Comparison of ENCODE assay signal across 8 cellular contexts in the genomic region with DNA sequence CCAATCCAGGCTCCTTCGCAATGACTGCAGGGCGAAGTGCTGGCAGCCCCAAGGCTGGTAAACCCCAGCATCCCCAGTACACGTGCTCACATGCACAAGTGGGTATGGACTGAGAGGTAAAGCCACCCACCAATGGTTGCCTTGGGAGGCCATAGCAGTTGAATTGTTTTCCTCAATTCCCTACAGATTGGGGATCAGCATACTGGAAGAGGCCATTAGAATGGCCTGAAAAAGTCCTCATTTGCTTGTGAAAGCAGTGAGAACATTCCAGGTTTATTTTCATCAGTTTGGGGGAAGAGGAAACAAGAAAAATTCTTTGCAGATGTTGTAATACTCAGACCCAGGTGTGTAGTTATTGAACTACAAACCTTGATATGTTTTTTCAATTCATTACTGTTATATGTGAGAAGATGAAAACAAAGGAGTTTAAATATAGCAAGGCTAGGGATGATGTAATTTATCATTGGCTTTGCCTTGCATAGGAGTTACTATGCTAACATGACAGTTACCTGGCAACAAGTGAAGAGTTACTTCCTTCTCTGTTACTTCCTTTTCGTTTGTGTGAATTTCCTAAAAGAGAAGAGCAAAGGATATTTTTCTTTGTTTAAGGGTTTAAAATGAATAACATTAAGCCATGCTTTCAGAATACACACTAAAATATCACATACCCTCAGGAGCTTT. TPM values are rescaled to one million over a fixed set of nuclear protein-coding genes. Genes with fewer than 3 reads are reported as not detected.
DNase-seq lines count a peak whose midpoint lies in the region; ATAC-seq and TF ChIP-seq lines count a peak whose summit lies in the region.

No MANE protein-coding gene starts in this region.

- H3K4me2 ChIP-seq in GM23248 (ENCODE audit: unreplicated experiment) (no peak overlapping the region), OCI-LY1 (ENCODE audit: low read length) (peak overlapping the region; percentile 37; the same call in 1 of the 2 replicates), neural cell (ENCODE audit: low read length) (no peak overlapping the region)

- ATAC-seq in HG02588 (IDR thresholded peaks at IDR 0.05; ENCODE audit: unreplicated experiment): no peak

- in situ Hi-C loops in GM23248 (cut with MboI): no loop called here

- TF ChIP-seq EP300 in neural cell (conservative IDR thresholded peaks at IDR 0.05; ENCODE audit: poor library complexity, severe bottlenecking): no peak

- H3K27me3 ChIP-seq in GM23248 (replicated peaks; ENCODE audit: insufficient read depth): no peaks in the 10 kb centered on the region
- H3K27me3 ChIP-seq in OCI-LY1 (ENCODE audit: insufficient read depth, low read length): no peaks in the 10 kb centered on the region
- no peaks in the 10 kb centered on the region for H3K27me3 ChIP-seq in neural cell (ENCODE audit: insufficient read depth, low read depth, low read length)
- no peaks in the 10 kb centered on the region for H3K27me3 ChIP-seq in WERI-Rb-1 (ENCODE audit: insufficient read depth, low read depth, severe bottlenecking)

- H3F3A ChIP-seq in GM23248 (ENCODE audit: insufficient read depth) (no peaks in the 10 kb centered on the region), OCI-LY1 (ENCODE audit: insufficient read depth, low read length) (no peaks in the 10 kb centered on the region), neural cell (ENCODE audit: insufficient read depth, low read length, poor library complexity, severe bottlenecking) (no peaks in the 10 kb centered on the region)

- H3K27ac ChIP-seq in GM23248 (no peak overlapping the region), OCI-LY1 (ENCODE audit: low read depth, low read length, poor library complexity, severe bottlenecking) (peak overlapping the region; percentile 61), neural cell (ENCODE audit: low read length) (peak overlapping the region; percentile 53), WERI-Rb-1 (no peak overlapping the region)

- H3K4me1 ChIP-seq in GM23248 (ENCODE audit: insufficient read depth) (peaks cover 20% of the 10 kb centered on the region), OCI-LY1 (ENCODE audit: insufficient read depth, low read length, severe bottlenecking) (peaks cover 55% of the 10 kb centered on the region)

- DNase-seq in DMS53 (lab: John Stamatoyannopoulos, UW) (peak; percentile 77), GM23248 (peak; percentile 25), epithelial cell of esophagus (ENCODE audit: low read depth) (peak; percentile 72), WERI-Rb-1 (no peak)
- DNase-seq in activated effector memory CD4-positive, alpha-beta T cell treated with anti-CD3 and anti-CD28 coated beads, Interleukin-2, amount 50 U/mL, for 16 hours: no peak

- no peak for TF ChIP-seq RAD21 in neural cell (conservative IDR thresholded peaks at IDR 0.05)

- TF ChIP-seq CTCF in OCI-LY1 (IDR thresholded peaks at IDR 0.05; ENCODE audit: low read length): no peak
- TF ChIP-seq CTCF in epithelial cell of esophagus (IDR thresholded peaks at IDR 0.05; ENCODE audit: insufficient read depth, low read depth, low read length, missing control alignments): no peak
- TF ChIP-seq CTCF in neural cell (IDR thresholded peaks at IDR 0.05; ENCODE audit: poor library complexity, severe bottlenecking): no peak
- TF ChIP-seq CTCF in WERI-Rb-1 (IDR thresholded peaks at IDR 0.05; ENCODE audit: low read depth, low read length): no peak

- H3K4me3 ChIP-seq in GM23248: no peak overlapping the region
- H3K4me3 ChIP-seq in OCI-LY1 (ENCODE audit: low read depth, low read length, poor library complexity, severe bottlenecking): no peak overlapping the region
- no peak overlapping the region for H3K4me3 ChIP-seq in epithelial cell of esophagus (ENCODE audit: low read length)
- H3K4me3 ChIP-seq in neural cell (ENCODE audit: low read length): no peak overlapping the region
- H3K4me3 ChIP-seq in WERI-Rb-1 (ENCODE audit: low read depth, low read length): no peak overlapping the region

- peaks cover 24% of the 10 kb centered on the region for H3K79me2 ChIP-seq in GM23248 (ENCODE audit: insufficient read depth)
- peaks cover 16% of the 10 kb centered on the region for H3K79me2 ChIP-seq in OCI-LY1 (ENCODE audit: insufficient read depth, low read length)
- peaks cover 5% of the 10 kb centered on the region for H3K79me2 ChIP-seq in neural cell (replicated peaks; ENCODE audit: insufficient read depth, low read length)

- no peak overlapping the region for H3K9ac ChIP-seq in GM23248
- H3K9ac ChIP-seq in OCI-LY1 (ENCODE audit: low read length): no peak overlapping the region
- H3K9ac ChIP-seq in neural cell (ENCODE audit: low read length): no peak overlapping the region

- H3K9me2 ChIP-seq in GM23248 (ENCODE audit: insufficient read depth) (no peaks in the 10 kb centered on the region), OCI-LY1 (ENCODE audit: low read depth, low read length) (no peaks in the 10 kb centered on the region), neural cell (ENCODE audit: insufficient read depth, low read length) (no peaks in the 10 kb centered on the region)

- H4K20me1 ChIP-seq in GM23248 (ENCODE audit: insufficient read depth): no peaks in the 10 kb centered on the region
- no peaks in the 10 kb centered on the region for H4K20me1 ChIP-seq in OCI-LY1 (ENCODE audit: insufficient read depth, low read length)
- no peaks in the 10 kb centered on the region for H4K20me1 ChIP-seq in neural cell (ENCODE audit: insufficient read depth)

- H2AFZ ChIP-seq in GM23248 (no peak overlapping the region), OCI-LY1 (ENCODE audit: low read length) (no peak overlapping the region), neural cell (ENCODE audit: low read depth, low read length) (no peak overlapping the region)

- H3K9me3 ChIP-seq in GM23248 (ENCODE audit: low read depth) (no peaks in the 10 kb centered on the region), OCI-LY1 (ENCODE audit: low read length) (no peaks in the 10 kb centered on the region), neural cell (ENCODE audit: low read length) (no peaks in the 10 kb centered on the region), WERI-Rb-1 (ENCODE audit: severe bottlenecking) (no peaks in the 10 kb centered on the region)

- WGBS in GM23248 (ENCODE audit: low coverage in 1 of 2, low lambda C conversion rate in 2 of 2, missing lambda C conversion rate in 2 of 2), 2 experiments: 71 to 73% methylated on average over 4 of the region's 4 CpGs

- H3K36me3 ChIP-seq in GM23248 (ENCODE audit: low read depth): no peaks in the 10 kb centered on the region
- peaks cover 33% of the 10 kb centered on the region for H3K36me3 ChIP-seq in OCI-LY1 (ENCODE audit: insufficient read depth, low read length)
- no peaks in the 10 kb centered on the region for H3K36me3 ChIP-seq in neural cell (ENCODE audit: insufficient read depth, low read length)
- peaks cover 41% of the 10 kb centered on the region for H3K36me3 ChIP-seq in WERI-Rb-1

TF ChIP-seq in neural cell, 6 proteins besides CTCF, POLR2A, EP300 and RAD21:
- TF ChIP-seq TAF1 (IDR thresholded peaks at IDR 0.05; ENCODE audit: low read depth) (no peak), POLR2AphosphoS5 (IDR thresholded peaks at IDR 0.05) (no peak), MXI1 (conservative IDR thresholded peaks at IDR 0.05; ENCODE audit: poor library complexity, severe bottlenecking) (no peak), EZH2 (IDR thresholded peaks at IDR 0.05; ENCODE audit: borderline replicate concordance, insufficient read depth, low read length, poor library complexity, severe bottlenecking) (no peak), SMC3 (conservative IDR thresholded peaks at IDR 0.05; ENCODE audit: poor library complexity) (no peak)
- TF ChIP-seq, protein P1, sequence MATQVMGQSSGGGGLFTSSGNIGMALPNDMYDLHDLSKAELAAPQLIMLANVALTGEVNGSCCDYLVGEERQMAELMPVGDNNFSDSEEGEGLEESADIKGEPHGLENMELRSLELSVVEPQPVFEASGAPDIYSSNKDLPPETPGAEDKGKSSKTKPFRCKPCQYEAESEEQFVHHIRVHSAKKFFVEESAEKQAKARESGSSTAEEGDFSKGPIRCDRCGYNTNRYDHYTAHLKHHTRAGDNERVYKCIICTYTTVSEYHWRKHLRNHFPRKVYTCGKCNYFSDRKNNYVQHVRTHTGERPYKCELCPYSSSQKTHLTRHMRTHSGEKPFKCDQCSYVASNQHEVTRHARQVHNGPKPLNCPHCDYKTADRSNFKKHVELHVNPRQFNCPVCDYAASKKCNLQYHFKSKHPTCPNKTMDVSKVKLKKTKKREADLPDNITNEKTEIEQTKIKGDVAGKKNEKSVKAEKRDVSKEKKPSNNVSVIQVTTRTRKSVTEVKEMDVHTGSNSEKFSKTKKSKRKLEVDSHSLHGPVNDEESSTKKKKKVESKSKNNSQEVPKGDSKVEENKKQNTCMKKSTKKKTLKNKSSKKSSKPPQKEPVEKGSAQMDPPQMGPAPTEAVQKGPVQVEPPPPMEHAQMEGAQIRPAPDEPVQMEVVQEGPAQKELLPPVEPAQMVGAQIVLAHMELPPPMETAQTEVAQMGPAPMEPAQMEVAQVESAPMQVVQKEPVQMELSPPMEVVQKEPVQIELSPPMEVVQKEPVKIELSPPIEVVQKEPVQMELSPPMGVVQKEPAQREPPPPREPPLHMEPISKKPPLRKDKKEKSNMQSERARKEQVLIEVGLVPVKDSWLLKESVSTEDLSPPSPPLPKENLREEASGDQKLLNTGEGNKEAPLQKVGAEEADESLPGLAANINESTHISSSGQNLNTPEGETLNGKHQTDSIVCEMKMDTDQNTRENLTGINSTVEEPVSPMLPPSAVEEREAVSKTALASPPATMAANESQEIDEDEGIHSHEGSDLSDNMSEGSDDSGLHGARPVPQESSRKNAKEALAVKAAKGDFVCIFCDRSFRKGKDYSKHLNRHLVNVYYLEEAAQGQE (IDR thresholded peaks at IDR 0.05; ENCODE audit: borderline replicate concordance): no peak

RNA-seq across cellular contexts. Expression of a gene that starts 36.4 kb away (rescaled TPM):
- total RNA-seq in GM23248 (2014; rRNA removed; shearing (Covaris generic)): 13.4 and 48.8 TPM in 2 replicates
- polyA plus RNA-seq in GM23248 (2016; fragmentation: Nextera tagmentation; extraction: Ambion mirVana) (5.1 and 5.5 TPM in 2 replicates), neural cell (13.5 and 15.5 TPM in 2 replicates)
- 30.9 and 54.8 TPM in 2 replicates for polyA minus RNA-seq in neural cell

Comparison
In these comparisons a context has a peak if more than half of its experiments do, and no peak if none do; other contexts are left out.
1. DNase-seq: peak in DMS53 (single experiment), GM23248 (single experiment) and epithelial cell of esophagus (single experiment); none in WERI-Rb-1 (single experiment) and activated effector memory CD4-positive, alpha-beta T cell treated with anti-CD3 and anti-CD28 coated beads, Interleukin-2, amount 50 U/mL, for 16 hours (single experiment).
2. H3K27ac ChIP-seq: peak in OCI-LY1 (single experiment) and neural cell (single experiment); none in GM23248 (single experiment) and WERI-Rb-1 (single experiment).